In genomic region chr15:65066635-65067333, GRCh38 we compare ENCODE assay signal across 14 cellular contexts. TPM values are rescaled to one million over a fixed set of nuclear protein-coding genes. Genes with fewer than 3 reads are reported as not detected.
DNase-seq lines count a peak whose midpoint lies in the region; ATAC-seq and TF ChIP-seq lines count a peak whose summit lies in the region.
"Had no signal": no experiment of that assay in that cellular context is flagged by ENCODE, and none has a peak within 500 bp of the region (broad histone marks: within the 10 kb centered on the region; RNA-seq: fewer than 3 reads in every experiment).

No MANE protein-coding gene starts in this region.

- WGBS in lung, 2 donors: 43 to 45% methylated on average over 10 of the region's 10 CpGs
- 27 to 42% (median 31%) methylated on average over 9 to 10 of the region's 10 CpGs for WGBS in stomach, 5 donors

- H3K36me3 ChIP-seq in HUES48 (ENCODE audit: control insufficient read depth, insufficient read depth, low read length): no peaks in the 10 kb centered on the region
- no peaks in the 10 kb centered on the region for H3K36me3 ChIP-seq in duodenal mucosa (ENCODE audit: control insufficient read depth in 1 of 2, insufficient read depth in 2 of 2, low read length in 2 of 2)
- H3K36me3 ChIP-seq in lung (ENCODE audit: control insufficient read depth in 2 of 2, insufficient read depth in 2 of 2, low read length in 2 of 2): no peaks in the 10 kb centered on the region
- H3K36me3 ChIP-seq in stomach: no peaks in the 10 kb centered on the region

- H3K9me3 ChIP-seq in HUES48 (ENCODE audit: control insufficient read depth, insufficient read depth, low read length) (no peaks in the 10 kb centered on the region), duodenal mucosa (ENCODE audit: control insufficient read depth in 1 of 2, low read length in 2 of 2) (no peaks in the 10 kb centered on the region), lung (ENCODE audit: control insufficient read depth in 2 of 2, insufficient read depth in 1 of 2, low read length in 1 of 2) (no peaks in the 10 kb centered on the region), stomach (no peaks in the 10 kb centered on the region)

- H3K27ac ChIP-seq in HUES48 (ENCODE audit: low read depth, low read length): peak overlapping the region; percentile 86
- no peak overlapping the region for H3K27ac ChIP-seq in duodenal mucosa (ENCODE audit: low read depth, low read length)
- H3K27ac ChIP-seq in lung (ENCODE audit: low read depth in 1 of 2, low read length in 1 of 2): peak overlapping the region in 1 of 2 donors; percentile 85
- peak overlapping the region in 4 of 5 donors; percentile 72 to 88 (median 82) for H3K27ac ChIP-seq in stomach
- H3K27ac ChIP-seq: HL-60, RWPE1 had no signal

- no peak for ATAC-seq in lung (ENCODE audit: insufficient read depth, low FRiP score)
- no peak for ATAC-seq in HG03196 (IDR thresholded peaks at IDR 0.05; ENCODE audit: unreplicated experiment)

- TF ChIP-seq EP300 in stomach (IDR thresholded peaks at IDR 0.05): no peak

- H3K9ac ChIP-seq in HUES48 (ENCODE audit: low read depth, low read length) (peak overlapping the region; percentile 37; the same call in 1 of the 2 replicates), duodenal mucosa (ENCODE audit: low read depth in 1 of 2, low read length in 2 of 2) (peak overlapping the region in 1 of 2 donors; percentile 31)

- DNase-seq in lung (ENCODE audit: low spot score) (no peak), stomach (no peak), DMS114 treated with DMSO at 0.1 percent for 48 hours (lab: John Stamatoyannopoulos, UW; ENCODE audit: unreplicated experiment) (no peak), NCI-H526 (lab: John Stamatoyannopoulos, UW) (no peak), NCI-H1694 treated with DMSO at 0.1 percent for 48 hours (lab: John Stamatoyannopoulos, UW) (no peak)
- DNase-seq: activated CD4-positive, alpha-beta T cell treated with anti-CD3 and anti-CD28 coated beads for 4 hours; amygdala; GOT3; NCI-H187 had no signal

- H3K4me3 ChIP-seq in HUES48 (ENCODE audit: low read depth, low read length): peak overlapping the region; percentile 63
- H3K4me3 ChIP-seq in duodenal mucosa (ENCODE audit: low read depth in 1 of 2, low read length in 2 of 2): peak overlapping the region; percentile 53 to 54
- peak overlapping the region; percentile 28 for H3K4me3 ChIP-seq in lung
- H3K4me3 ChIP-seq in stomach: peak overlapping the region; percentile 44 to 51 (median 46)

- H3K27me3 ChIP-seq in HUES48 (ENCODE audit: control insufficient read depth, insufficient read depth, low read length): peaks cover 5% of the 10 kb centered on the region; the same call in 1 of the 2 replicates
- peaks cover 11 to 19% of the 10 kb centered on the region in 2 donors for H3K27me3 ChIP-seq in duodenal mucosa (ENCODE audit: control insufficient read depth in 1 of 2, insufficient read depth in 2 of 2, low read length in 2 of 2)
- H3K27me3 ChIP-seq in lung (ENCODE audit: control insufficient read depth, insufficient read depth): no peaks in the 10 kb centered on the region
- peaks cover 4 to 46% (median 22%) of the 10 kb centered on the region in 3 donors for H3K27me3 ChIP-seq in stomach

- H3K4me1 ChIP-seq in HUES48 (ENCODE audit: control insufficient read depth, insufficient read depth, low read length): peaks cover 19% of the 10 kb centered on the region
- peaks cover 7 to 14% of the 10 kb centered on the region in 2 donors for H3K4me1 ChIP-seq in duodenal mucosa (ENCODE audit: control insufficient read depth in 1 of 2, insufficient read depth in 2 of 2, low read length in 2 of 2)
- peaks cover 3 to 21% of the 10 kb centered on the region in 2 donors for H3K4me1 ChIP-seq in lung (ENCODE audit: control insufficient read depth in 2 of 2, insufficient read depth in 2 of 2, low read length in 2 of 2)
- peaks cover 35 to 54% (median 44%) of the 10 kb centered on the region in 4 donors for H3K4me1 ChIP-seq in stomach

- intact Hi-C loops in stomach (cut with DNase I; ENCODE audit: low total_unique reads): no loop called here

- TF ChIP-seq CTCF in lung (IDR thresholded peaks at IDR 0.05; ENCODE audit: control extremely low read depth, extremely low read depth) (no peak), stomach (IDR thresholded peaks at IDR 0.05) (no peak)

- no peak for TF ChIP-seq POLR2A in stomach (IDR thresholded peaks at IDR 0.05)

RNA-seq across cellular contexts. Expression of gene RASL12, which starts 1.0 kb away (rescaled TPM):
- total RNA-seq in lung (10 to 100 TPM; 31.6 to 75.7 TPM), stomach (10 to 100 TPM in 2 of 5 donors, 1 to 10 TPM in 2, under 1 TPM in 1; 0.58 to 27.7 (median 9.6) TPM)
- polyA plus RNA-seq in lung (10 to 100 TPM; 13.8 to 14.8 TPM), stomach (10 to 100 TPM in 2 of 3 donors, 1 to 10 TPM in 1; 7.0 to 17.1 (median 12.2) TPM)

RNA-seq across cellular contexts. Expression of gene KBTBD13, which starts 9.8 kb away (rescaled TPM):
- total RNA-seq in lung (under 1 TPM; 0.21 to 0.23 TPM), stomach (under 1 TPM in 1 of 5 donors, not detected in 4; 0.18 TPM)
- polyA plus RNA-seq in lung (under 1 TPM; 0.04 to 0.14 TPM), stomach (not detected)

RNA-seq across cellular contexts. Expression of gene SLC51B, which starts 21.6 kb away (rescaled TPM):
- total RNA-seq in lung: 1 to 10 TPM in 1 of 2 donors, under 1 TPM in 1; 0.85 to 3.0 TPM
- 1 to 10 TPM in 1 of 2 donors, under 1 TPM in 1; 0.98 to 7.3 TPM for polyA plus RNA-seq in lung
- total RNA-seq in stomach: 10 to 100 TPM in 1 of 5 donors, not detected in 4; 19.7 TPM
- polyA plus RNA-seq in stomach: under 1 TPM in 2 of 3 donors, not detected in 1; 0.38 to 0.62 TPM

RNA-seq across cellular contexts. Expression of gene MTFMT, which starts 37.3 kb away (rescaled TPM):
- total RNA-seq in lung (10 to 100 TPM; 14.4 to 15.0 TPM), stomach (100 to 1,000 TPM in 1 of 5 donors, 10 to 100 TPM in 2, 1 to 10 TPM in 1, not detected in 1; 9.7 to 105 (median 20.2) TPM)
- polyA plus RNA-seq in lung (1 to 10 TPM; 5.0 to 8.2 TPM), stomach (10 to 100 TPM in 1 of 3 donors, 1 to 10 TPM in 2; 5.3 to 12.0 (median 6.1) TPM)

RNA-seq across cellular contexts. Expression of gene UBAP1L, which starts 48.2 kb away (rescaled TPM):
- total RNA-seq in lung: 1 to 10 TPM; 4.7 to 5.4 TPM
- 1 to 10 TPM in 1 of 2 donors, under 1 TPM in 1; 0.96 to 2.2 TPM for polyA plus RNA-seq in lung
- 1 to 10 TPM in 4 of 5 donors, not detected in 1; 1.8 to 5.3 (median 2.6) TPM for total RNA-seq in stomach
- 1 to 10 TPM in 2 of 3 donors, not detected in 1; 2.9 to 4.0 TPM for polyA plus RNA-seq in stomach
